ENCODE assay signal across 29 cellular contexts in genomic region chr1:9309991-9310390, GRCh38.
"Had no signal": no experiment of that assay in that cellular context is flagged by ENCODE, and none has a peak within 500 bp of the region (broad histone marks: within the 10 kb centered on the region; RNA-seq: fewer than 3 reads in every experiment).

No MANE protein-coding gene starts in this region.

- H3K27ac ChIP-seq: body of pancreas, RWPE1, SJCRH30 had no signal

- H3K27me3 ChIP-seq: ascending aorta, body of pancreas had no signal

- H3K9me3 Mint-ChIP-seq: activated naive CD4-positive, alpha-beta T cell treated with anti-CD3 and anti-CD28 coated beads, Interleukin-2, amount 50 U/mL, for 72 hours; activated naive CD8-positive, alpha-beta T cell treated with anti-CD3 and anti-CD28 coated beads, Interleukin-2, amount 50 U/mL, for 24 hours; activated T-cell treated with anti-CD3 and anti-CD28 coated beads, Interleukin-2, amount 50 U/mL, for 4 hours; T-helper 2 cell treated with Interferon-gamma antibody and Interleukin-4, amounts not matched to agents 5 μg/mL and 100 μg/mL, for 36 hours had no signal

- H3K4me2 ChIP-seq: SK-N-SH had no signal

- H3K4me1 ChIP-seq: SJCRH30 had no signal

- H3K36me3 Mint-ChIP-seq: activated naive CD4-positive, alpha-beta T cell treated with anti-CD3 and anti-CD28 coated beads, Interleukin-2, amount 50 U/mL, for 72 hours had no signal

- H3K36me3 ChIP-seq: ascending aorta, SJCRH30 had no signal

- H3K9me3 ChIP-seq: ascending aorta, body of pancreas, SJCRH30, SK-N-SH had no signal

- H3K4me3 ChIP-seq: ascending aorta, body of pancreas, SJCRH30 had no signal

- H3K27ac Mint-ChIP-seq: activated naive CD4-positive, alpha-beta T cell treated with anti-CD3 and anti-CD28 coated beads, Interleukin-2, amount 50 U/mL, for 72 hours; activated naive CD8-positive, alpha-beta T cell treated with anti-CD3 and anti-CD28 coated beads, Interleukin-2, amount 50 U/mL, for 24 hours; T-helper 2 cell treated with Interferon-gamma antibody and Interleukin-4, amounts not matched to agents 5 μg/mL and 100 μg/mL, for 36 hours had no signal

- DNase-seq: activated CD4-positive, alpha-beta T cell treated with anti-CD3 and anti-CD28 coated beads for 4 hours; activated CD4-positive, alpha-beta T cell treated with anti-CD3 and anti-CD28 coated beads, Interleukin-2, amount 50 U/mL, for 48 hours; activated CD8-positive, alpha-beta memory T cell treated with anti-CD3 and anti-CD28 coated beads for 24 hours; activated effector memory CD4-positive, alpha-beta T cell treated with anti-CD3 and anti-CD28 coated beads, Interleukin-2, amount 50 U/mL, for 16 hours; activated naive CD4-positive, alpha-beta T cell treated with Interleukin-2 at 50 U/mL for 16 hours; activated naive CD8-positive, alpha-beta T cell treated with anti-CD3 and anti-CD28 coated beads, Interleukin-2, amount 50 U/mL, for 24 hours; activated T-cell treated with anti-CD3 and anti-CD28 coated beads, Interleukin-2, amount 50 U/mL, for 4 hours; amniotic stem cell; body of pancreas; central memory CD4-positive, alpha-beta T cell; KBM-7; NCI-H1048; NCI-H146; NCI-H187 treated with DMSO at 0.1 percent for 48 hours; NCI-H2081 treated with DMSO at 0.1 percent for 48 hours; NCI-H446; NCI-H524 treated with DMSO at 0.1 percent for 48 hours; NCI-H774; OCI-M1; Right ventricle myocardium superior; SJCRH30; SK-N-SH; SW 1271 had no signal

- H3K9ac ChIP-seq: SK-N-SH had no signal

- H3K27me3 Mint-ChIP-seq: activated naive CD8-positive, alpha-beta T cell treated with anti-CD3 and anti-CD28 coated beads, Interleukin-2, amount 50 U/mL, for 24 hours had no signal

- H3K4me3 Mint-ChIP-seq: activated naive CD8-positive, alpha-beta T cell treated with anti-CD3 and anti-CD28 coated beads, Interleukin-2, amount 50 U/mL, for 24 hours; activated T-cell treated with anti-CD3 and anti-CD28 coated beads, Interleukin-2, amount 50 U/mL, for 4 hours; T-helper 2 cell treated with Interferon-gamma antibody and Interleukin-4, amounts not matched to agents 5 μg/mL and 100 μg/mL, for 36 hours had no signal

- ATAC-seq: activated CD4-positive, CD25-positive, alpha-beta regulatory T cell treated with anti-CD3 and anti-CD28 coated beads, Interleukin-2, amount 50 U/mL, for 24 hours; activated naive CD4-positive, alpha-beta T cell treated with anti-CD3 and anti-CD28 coated beads, Interleukin-2, amount 50 U/mL, for 72 hours; activated naive CD8-positive, alpha-beta T cell treated with anti-CD3 and anti-CD28 coated beads, Interleukin-2, amount 50 U/mL, for 24 hours; activated T-cell treated with anti-CD3 and anti-CD28 coated beads, Interleukin-2, amount 50 U/mL, for 4 hours; body of pancreas; Panc1 had no signal
